In genomic region chr2:177169810-177170514, GRCh38 we compare ENCODE assay signal across 9 cellular contexts. TPM values are rescaled to one million over a fixed set of nuclear protein-coding genes. Genes with fewer than 3 reads are reported as not detected.
A peak's percentile ranks its signal among the peaks of the same experiment; 100 is the strongest.
DNase-seq lines count a peak whose midpoint lies in the region; ATAC-seq lines count a peak whose summit lies in the region.
"Had no signal": no experiment of that assay in that cellular context is flagged by ENCODE, and none has a peak within 500 bp of the region (broad histone marks: within the 10 kb centered on the region; RNA-seq: fewer than 3 reads in every experiment).

No MANE protein-coding gene starts in this region.

- intact Hi-C loops in head of caudate nucleus (cut with DNase I), result loop anchor here (5.0 to 10.0 kb wide), 2 partner anchors 92 to 555 kb away; partner anchors contain the start of gene NFE2L2

- H3K27ac Mint-ChIP-seq in activated T-cell treated with anti-CD3 and anti-CD28 coated beads, Interleukin-2, amount 50 U/mL, for 24 hours, result no peak overlapping the region
- H3K27ac Mint-ChIP-seq: activated naive CD8-positive, alpha-beta T cell had no signal

- H3K4me3 Mint-ChIP-seq in activated T-cell treated with anti-CD3 and anti-CD28 coated beads, Interleukin-2, amount 50 U/mL, for 24 hours, result no peak overlapping the region
- H3K4me3 Mint-ChIP-seq: activated naive CD8-positive, alpha-beta T cell had no signal

- H2AFZ ChIP-seq in neuron (ENCODE audit: low read depth, low read length), result peak overlapping the region; percentile 21

- DNase-seq in DMS 273 treated with DMSO at 0.1 percent for 48 hours (lab: John Stamatoyannopoulos, UW) (peak; percentile 19), SJCRH30 (peak; percentile 88 to 92), head of caudate nucleus (no peak), 8988T (no peak)
- no peak for DNase-seq in activated T-cell treated with anti-CD3 and anti-CD28 coated beads, Interleukin-2, amount 50 U/mL, for 24 hours

- H3K27ac ChIP-seq in SJCRH30, result peak overlapping the region; percentile 92

- H3K9me3 ChIP-seq in SJCRH30 (replicated peaks), result no peaks in the 10 kb centered on the region
- no peaks in the 10 kb centered on the region for H3K9me3 ChIP-seq in neuron (ENCODE audit: low read length)

- peaks cover 21% of the 10 kb centered on the region for H3K4me1 Mint-ChIP-seq in activated T-cell treated with anti-CD3 and anti-CD28 coated beads, Interleukin-2, amount 50 U/mL, for 24 hours (ENCODE audit: low read depth)

- H3K4me3 ChIP-seq in SJCRH30 (no peak overlapping the region; the same call in 1 of the 2 replicates), neuron (ENCODE audit: low read length) (no peak overlapping the region)

- H3K4me1 ChIP-seq in SJCRH30 (peaks cover 71% of the 10 kb centered on the region), neuron (ENCODE audit: insufficient read depth, low read length) (peaks cover 27% of the 10 kb centered on the region)

- no peaks in the 10 kb centered on the region for H3K36me3 ChIP-seq in SJCRH30
- no peaks in the 10 kb centered on the region for H3K36me3 ChIP-seq in neuron (ENCODE audit: insufficient read depth, low read length)

- H3K36me3 Mint-ChIP-seq in activated T-cell treated with anti-CD3 and anti-CD28 coated beads, Interleukin-2, amount 50 U/mL, for 24 hours (ENCODE audit: low read depth), result no peaks in the 10 kb centered on the region
- H3K36me3 Mint-ChIP-seq: activated naive CD8-positive, alpha-beta T cell had no signal

- H3K9me3 Mint-ChIP-seq in activated T-cell treated with anti-CD3 and anti-CD28 coated beads, Interleukin-2, amount 50 U/mL, for 24 hours, result no peaks in the 10 kb centered on the region

- ATAC-seq in GM19455 (IDR thresholded peaks at IDR 0.05; ENCODE audit: unreplicated experiment), result peak; percentile 69
- peak; percentile 56 for ATAC-seq in HG03457 (IDR thresholded peaks at IDR 0.05; ENCODE audit: unreplicated experiment)

- no peaks in the 10 kb centered on the region for H3K27me3 Mint-ChIP-seq in activated T-cell treated with anti-CD3 and anti-CD28 coated beads, Interleukin-2, amount 50 U/mL, for 24 hours

- H3K27me3 ChIP-seq in SJCRH30 (no peaks in the 10 kb centered on the region), neuron (ENCODE audit: insufficient read depth, low read length) (no peaks in the 10 kb centered on the region)

RNA-seq across cellular contexts. Expression of gene HNRNPA3, which starts 42.6 kb away (rescaled TPM):
- 148 and 159 TPM in 2 replicates for total RNA-seq in SJCRH30 (2014; rRNA removed; shearing (Covaris generic))

Comparison
In these comparisons a context has a peak if more than half of its experiments do, and no peak if none do; other contexts are left out.
1. DNase-seq: peak in DMS 273 treated with DMSO at 0.1 percent for 48 hours (single experiment) and SJCRH30 (2 of 2); none in head of caudate nucleus (0 of 42), 8988T (single experiment) and activated T-cell treated with anti-CD3 and anti-CD28 coated beads, Interleukin-2, amount 50 U/mL, for 24 hours (single experiment).